ENCODE assay signal across 9 cellular contexts in the genomic region with DNA sequence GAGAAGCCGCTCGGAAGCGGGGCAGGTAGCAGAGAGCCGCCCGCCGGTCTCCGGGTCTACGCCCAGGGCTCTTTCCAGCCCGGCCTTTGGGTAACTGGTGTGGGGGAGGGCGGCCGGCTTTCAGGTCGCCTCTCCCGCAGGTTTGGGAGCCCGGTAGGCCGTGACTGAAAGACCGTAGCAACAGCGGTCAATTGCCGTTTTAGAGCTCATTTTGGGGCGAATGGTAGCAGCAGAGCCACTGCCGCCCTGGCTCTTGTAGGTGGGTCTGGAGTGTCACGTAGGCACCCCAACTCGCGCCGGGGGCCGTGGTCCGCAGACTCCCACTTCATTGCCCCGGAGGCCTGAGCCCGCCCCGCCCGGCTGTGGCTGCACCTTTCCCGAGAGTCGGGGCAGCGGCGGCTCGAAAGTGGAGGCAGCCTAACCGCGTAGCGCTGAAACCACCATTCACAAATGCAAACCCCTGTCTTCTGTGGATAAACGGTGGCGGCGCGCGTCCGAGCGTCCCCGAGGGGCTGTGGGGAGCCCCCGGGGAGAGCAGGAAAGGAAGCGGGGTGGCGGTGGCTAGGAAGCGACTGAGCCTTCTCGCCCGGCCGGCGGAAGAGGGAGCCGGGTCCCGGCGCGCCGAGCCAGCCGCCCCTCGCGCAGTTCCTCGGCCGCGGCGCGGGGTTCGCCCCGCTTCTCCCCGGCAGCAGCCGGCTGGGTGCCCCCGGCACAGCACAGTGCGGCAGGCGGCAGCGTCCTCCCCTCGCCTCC.
A peak's percentile ranks its signal among the peaks of the same experiment; 100 is the strongest.
DNase-seq lines count a peak whose midpoint lies in the region; FAIRE-seq and TF ChIP-seq lines count a peak whose summit lies in the region.
"Had no signal": no experiment of that assay in that cellular context is flagged by ENCODE, and none has a peak within 500 bp of the region (broad histone marks: within the 10 kb centered on the region; RNA-seq: fewer than 3 reads in every experiment).

No MANE protein-coding gene starts in this region.

- no peak for TF ChIP-seq POLR2A in spleen (IDR thresholded peaks at IDR 0.05)

- H3K4me3 ChIP-seq in astrocyte of the cerebellum (ENCODE audit: low read depth, low read length) (peak overlapping the region; percentile 61), iPS-18c (ENCODE audit: insufficient read depth, low read depth, low read length) (peak overlapping the region; percentile 86), spleen (peak overlapping the region; percentile 21 to 71 (median 43))

- in situ Hi-C loops in astrocyte of the cerebellum (cut with HindIII; ENCODE audit: low sequenced_read_pairs): no loop called here

- TF ChIP-seq CTCF in astrocyte of the cerebellum (IDR thresholded peaks at IDR 0.05; ENCODE audit: low read depth, low read length, missing control alignments) (no peak), spleen (IDR thresholded peaks at IDR 0.05 in 8 of 11, conservative IDR thresholded peaks at IDR 0.05 in 3 of 11) (no peak)

- H3K4me1 ChIP-seq in spleen: peaks cover 4 to 28% (median 20%) of the 10 kb centered on the region in 6 donors

- 0 to 4% (median 2%) methylated on average over 36 to 76 of the region's 76 CpGs for whole genome bisulfite sequencing in spleen, 5 donors

- no peak for FAIRE-seq in GM19239 (lab: Jason Lieb, UNC)
- FAIRE-seq: endometrium had no signal

- H3K27ac ChIP-seq in spleen: no peak overlapping the region

- H3K9me3 ChIP-seq in iPS-18c (ENCODE audit: control insufficient read depth, insufficient read depth, low read length): no peaks in the 10 kb centered on the region
- H3K9me3 ChIP-seq in spleen: no peaks in the 10 kb centered on the region

- peak; percentile 17 for DNase-seq in AG08396 (ENCODE audit: low spot score)
- DNase-seq in GM19239 (ENCODE audit: insufficient read length, low spot score): peak; percentile 17
- peak; percentile 20 for DNase-seq in HT1080 (ENCODE audit: low read depth)
- no peak for DNase-seq in astrocyte of the cerebellum (ENCODE audit: low read depth)
- DNase-seq in spleen: peak; percentile 80
- no peak for DNase-seq in stimulated activated CD4-positive, alpha-beta T cell treated with anti-CD3 and anti-CD28 coated beads, Interleukin-4, amount 100 ng/mL, for 4 hours
- no peak for DNase-seq in stimulated activated CD4-positive, alpha-beta T cell treated with anti-CD3 and anti-CD28 coated beads, Interleukin-12 subunit alpha, Interleukin-12 subunit beta, amount 100 ng/mL, for 4 hours

- intact Hi-C loops in spleen (cut with DNase I; ENCODE audit: low total_unique reads): no loop called here

- no peaks in the 10 kb centered on the region for H3K36me3 ChIP-seq in spleen

- peaks cover 0 to 75% (median 47%) of the 10 kb centered on the region in 7 donors for H3K27me3 ChIP-seq in spleen (replicated peaks in 1 of 7)

Comparison
In these comparisons a context has a peak if more than half of its experiments do, and no peak if none do; other contexts are left out.
1. DNase-seq: peak in AG08396 (single experiment), GM19239 (single experiment), HT1080 (single experiment) and spleen (single experiment); none in astrocyte of the cerebellum (single experiment), stimulated activated CD4-positive, alpha-beta T cell treated with anti-CD3 and anti-CD28 coated beads, Interleukin-4, amount 100 ng/mL, for 4 hours (0 of 2) and stimulated activated CD4-positive, alpha-beta T cell treated with anti-CD3 and anti-CD28 coated beads, Interleukin-12 subunit alpha, Interleukin-12 subunit beta, amount 100 ng/mL, for 4 hours (single experiment).
2. Peak in every context shown above with its lines, with median percentiles within 50 percentile points of each other: H3K4me3 ChIP-seq.